ENCODE assay signal across 1 cellular context in genomic region chr12:100661300-100661951, GRCh38.
TF ChIP-seq lines count a peak whose summit lies in the region.

No MANE protein-coding gene starts in this region.

TF ChIP-seq in GM12878, 131 proteins besides CTCF, POLR2A, EP300 and RAD21 (continued from another document):
- TF ChIP-seq CEBPZ (IDR thresholded peaks at IDR 0.05; ENCODE audit: low read depth, low read length) (no peak), ZNF274 (IDR thresholded peaks at IDR 0.05; ENCODE audit: insufficient read depth, insufficient read length) (no peak), HDAC6 (IDR thresholded peaks at IDR 0.05; ENCODE audit: unreplicated experiment) (no peak), EED (IDR thresholded peaks at IDR 0.05; ENCODE audit: low read depth) (no peak), IRF4 (IDR thresholded peaks at IDR 0.05; ENCODE audit: low read depth, low read length) (no peak), ZNF24 (IDR thresholded peaks at IDR 0.05) (no peak), MEF2B (IDR thresholded peaks at IDR 0.05; ENCODE audit: partially characterized antibody, poor library complexity, severe bottlenecking) (peak; percentile 52), USF1 (IDR thresholded peaks at IDR 0.05; ENCODE audit: borderline replicate concordance, extremely low read length, insufficient read depth, low read depth, low read length) (no peak), CEBPB (IDR thresholded peaks at IDR 0.05; ENCODE audit: borderline replicate concordance in 1 of 2, low read depth in 2 of 2, low read length in 2 of 2) (no peak), SREBF1 (IDR thresholded peaks at IDR 0.05; ENCODE audit: low read length) (no peak), MLLT1 (IDR thresholded peaks at IDR 0.05) (no peak), TARDBP (IDR thresholded peaks at IDR 0.05; ENCODE audit: borderline replicate concordance) (no peak)
- TF ChIP-seq, protein P1, sequence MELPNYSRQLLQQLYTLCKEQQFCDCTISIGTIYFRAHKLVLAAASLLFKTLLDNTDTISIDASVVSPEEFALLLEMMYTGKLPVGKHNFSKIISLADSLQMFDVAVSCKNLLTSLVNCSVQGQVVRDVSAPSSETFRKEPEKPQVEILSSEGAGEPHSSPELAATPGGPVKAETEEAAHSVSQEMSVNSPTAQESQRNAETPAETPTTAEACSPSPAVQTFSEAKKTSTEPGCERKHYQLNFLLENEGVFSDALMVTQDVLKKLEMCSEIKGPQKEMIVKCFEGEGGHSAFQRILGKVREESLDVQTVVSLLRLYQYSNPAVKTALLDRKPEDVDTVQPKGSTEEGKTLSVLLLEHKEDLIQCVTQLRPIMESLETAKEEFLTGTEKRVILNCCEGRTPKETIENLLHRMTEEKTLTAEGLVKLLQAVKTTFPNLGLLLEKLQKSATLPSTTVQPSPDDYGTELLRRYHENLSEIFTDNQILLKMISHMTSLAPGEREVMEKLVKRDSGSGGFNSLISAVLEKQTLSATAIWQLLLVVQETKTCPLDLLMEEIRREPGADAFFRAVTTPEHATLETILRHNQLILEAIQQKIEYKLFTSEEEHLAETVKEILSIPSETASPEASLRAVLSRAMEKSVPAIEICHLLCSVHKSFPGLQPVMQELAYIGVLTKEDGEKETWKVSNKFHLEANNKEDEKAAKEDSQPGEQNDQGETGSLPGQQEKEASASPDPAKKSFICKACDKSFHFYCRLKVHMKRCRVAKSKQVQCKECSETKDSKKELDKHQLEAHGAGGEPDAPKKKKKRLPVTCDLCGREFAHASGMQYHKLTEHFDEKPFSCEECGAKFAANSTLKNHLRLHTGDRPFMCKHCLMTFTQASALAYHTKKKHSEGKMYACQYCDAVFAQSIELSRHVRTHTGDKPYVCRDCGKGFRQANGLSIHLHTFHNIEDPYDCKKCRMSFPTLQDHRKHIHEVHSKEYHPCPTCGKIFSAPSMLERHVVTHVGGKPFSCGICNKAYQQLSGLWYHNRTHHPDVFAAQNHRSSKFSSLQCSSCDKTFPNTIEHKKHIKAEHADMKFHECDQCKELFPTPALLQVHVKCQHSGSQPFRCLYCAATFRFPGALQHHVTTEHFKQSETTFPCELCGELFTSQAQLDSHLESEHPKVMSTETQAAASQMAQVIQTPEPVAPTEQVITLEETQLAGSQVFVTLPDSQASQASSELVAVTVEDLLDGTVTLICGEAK (IDR thresholded peaks at IDR 0.05; ENCODE audit: borderline replicate concordance): no peak
